ENCODE assay signal across 29 cellular contexts in the genomic region with DNA sequence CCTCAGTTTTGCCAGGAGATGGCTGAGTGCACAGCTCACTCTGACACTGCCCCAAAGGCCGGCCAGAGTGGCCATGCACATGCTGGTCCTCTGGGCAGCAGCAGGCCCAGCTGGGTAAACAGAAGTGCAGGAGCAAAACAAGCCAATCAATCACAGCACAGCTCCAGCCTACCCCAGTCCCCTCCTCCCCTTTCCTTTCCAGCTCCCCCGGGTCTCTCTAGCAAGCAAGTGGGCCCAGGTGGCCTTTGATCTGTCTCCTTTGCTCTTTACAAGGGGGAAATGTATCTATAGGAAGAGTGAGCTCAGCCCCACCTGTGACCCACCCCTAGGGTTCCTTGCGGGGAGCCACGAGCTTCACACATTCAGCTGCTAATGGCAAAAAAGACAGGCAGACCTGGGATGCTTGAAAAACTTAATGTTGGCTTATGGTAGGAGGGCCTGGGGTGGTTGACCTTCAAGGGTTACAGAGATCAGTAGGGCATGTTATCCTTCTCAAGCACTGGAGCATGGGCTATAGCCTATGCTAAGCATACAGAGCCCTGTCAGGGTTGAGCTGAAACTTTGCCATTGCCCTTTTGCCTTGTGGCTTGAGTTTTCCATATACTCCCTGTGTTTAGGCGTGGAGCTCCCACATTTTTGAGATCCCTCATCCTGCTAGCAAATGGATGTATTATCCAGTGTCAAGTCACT. TPM values are rescaled to one million over a fixed set of nuclear protein-coding genes. Genes with fewer than 3 reads are reported as not detected.
DNase-seq lines count a peak whose midpoint lies in the region; ATAC-seq and TF ChIP-seq lines count a peak whose summit lies in the region.
"Had no signal": no experiment of that assay in that cellular context is flagged by ENCODE, and none has a peak within 500 bp of the region (broad histone marks: within the 10 kb centered on the region; RNA-seq: fewer than 3 reads in every experiment).

No MANE protein-coding gene starts in this region.

- H3K36me3 ChIP-seq in H7 (replicated peaks; ENCODE audit: control insufficient read depth, insufficient read depth, low read length) = no peaks in the 10 kb centered on the region
- H3K36me3 ChIP-seq: HAP-1, left lung, ovary, right atrium auricular region had no signal

- intact Hi-C loops in Calu3 (cut with micrococcal nuclease; ENCODE audit: unreplicated experiment) = loop anchor here (5.0 kb wide), 1 partner anchor 44 kb away; no protein-coding TSS in a partner anchor

- ATAC-seq in stimulated activated naive B cell treated with anti-CD40 and anti-IgM and Interleukin-4, amounts not matched to agents 10 μg/mL and 1 μg/mL and 100 μg/mL, for 72 hours (replicated peaks) = no peak
- no peak for ATAC-seq in GM21447 (IDR thresholded peaks at IDR 0.05; ENCODE audit: unreplicated experiment)
- ATAC-seq: activated CD4-positive, alpha-beta T cell treated with anti-CD3 and anti-CD28 coated beads for 36 hours; esophagus mucosa; foreskin keratinocyte; left lung; SK-N-SH treated with all-trans-retinoic acid at 6 μM for 48 hours had no signal

- H3K9me3 Mint-ChIP-seq in nephron (peaks cover 19% of the 10 kb centered on the region), Calu3 (ENCODE audit: low read depth, unreplicated experiment) (no peaks in the 10 kb centered on the region)
- H3K9me3 Mint-ChIP-seq in stimulated activated naive B cell treated with anti-CD40 and anti-IgM and Interleukin-4, amounts not matched to agents 10 μg/mL and 1 μg/mL and 100 μg/mL, for 72 hours = no peaks in the 10 kb centered on the region
- H3K9me3 Mint-ChIP-seq: immature natural killer cell; stimulated activated naive CD8-positive, alpha-beta T cell treated with anti-CD3 and anti-CD28 coated beads, Interleukin-15, Interleukin-2, amounts not matched to agents 100 ng/mL and 50 ng/mL, for 24 hours had no signal

- CTCF ChIA-PET in Calu3 (lab: Charles Lee) = no interaction called here

- no TSS peak for BruUV-seq in Calu3 (replicated peaks; lab: Mats Ljungman, UMichigan)

- H3K4me3 ChIP-seq in H7 (ENCODE audit: insufficient read depth, low read depth, low read length) = no peak overlapping the region
- H3K4me3 ChIP-seq: HAP-1, left lung, ovary, right atrium auricular region had no signal

- no peaks in the 10 kb centered on the region for H3K27me3 ChIP-seq in H7 (ENCODE audit: control insufficient read depth, insufficient read depth, low read length)
- H3K27me3 ChIP-seq: foreskin keratinocyte, left lung, ovary, right atrium auricular region had no signal

- H3K4me1 Mint-ChIP-seq in nephron (peaks cover 63% of the 10 kb centered on the region), Calu3 (ENCODE audit: low read depth, unreplicated experiment) (peaks cover 10% of the 10 kb centered on the region)
- H3K4me1 Mint-ChIP-seq in stimulated activated naive B cell treated with anti-CD40 and anti-IgM and Interleukin-4, amounts not matched to agents 10 μg/mL and 1 μg/mL and 100 μg/mL, for 72 hours = no peaks in the 10 kb centered on the region
- H3K4me1 Mint-ChIP-seq: naive B cell had no signal

- H3K27ac Mint-ChIP-seq in nephron (peak overlapping the region; percentile 65 to 95 (median 85)), Calu3 (ENCODE audit: unreplicated experiment) (no peak overlapping the region)
- no peak overlapping the region for H3K27ac Mint-ChIP-seq in stimulated activated naive B cell treated with anti-CD40 and anti-IgM and Interleukin-4, amounts not matched to agents 10 μg/mL and 1 μg/mL and 100 μg/mL, for 72 hours
- H3K27ac Mint-ChIP-seq: activated CD4-positive, alpha-beta T cell treated with anti-CD3 and anti-CD28 coated beads for 36 hours; stimulated activated naive CD8-positive, alpha-beta T cell treated with anti-CD3 and anti-CD28 coated beads, Interleukin-15, Interleukin-2, amounts not matched to agents 100 ng/mL and 50 ng/mL, for 24 hours had no signal

- H3K27me3 Mint-ChIP-seq in nephron (ENCODE audit: low read depth) = no peaks in the 10 kb centered on the region
- peaks cover 0 to 11% of the 10 kb centered on the region in 2 donors for H3K27me3 Mint-ChIP-seq in stimulated activated naive B cell treated with anti-CD40 and anti-IgM and Interleukin-4, amounts not matched to agents 10 μg/mL and 1 μg/mL and 100 μg/mL, for 72 hours
- H3K27me3 Mint-ChIP-seq in Calu3 (ENCODE audit: unreplicated experiment) = peaks cover 7% of the 10 kb centered on the region

- TF ChIP-seq CTCF in nephron (IDR thresholded peaks at IDR 0.05; ENCODE audit: unreplicated experiment in 3 of 3) = no peak
- no peak for TF ChIP-seq CTCF in Calu3 (IDR thresholded peaks at IDR 0.05; ENCODE audit: unreplicated experiment)

- H3K36me3 Mint-ChIP-seq in nephron (ENCODE audit: low read depth) (no peaks in the 10 kb centered on the region), Calu3 (ENCODE audit: insufficient read depth, unreplicated experiment) (peaks cover 4% of the 10 kb centered on the region)
- H3K36me3 Mint-ChIP-seq in stimulated activated naive B cell treated with anti-CD40 and anti-IgM and Interleukin-4, amounts not matched to agents 10 μg/mL and 1 μg/mL and 100 μg/mL, for 72 hours = no peaks in the 10 kb centered on the region
- H3K36me3 Mint-ChIP-seq: brain, immature natural killer cell, naive B cell had no signal

- DNase-seq in COLO668 (lab: John Stamatoyannopoulos, UW; ENCODE audit: unreplicated experiment) = peak; percentile 24
- peak; percentile 40 for DNase-seq in H7
- peak; percentile 64 to 78 for DNase-seq in SHP77 (lab: John Stamatoyannopoulos, UW)
- DNase-seq in stimulated activated naive B cell treated with anti-CD40 and anti-IgM and Interleukin-4, amounts not matched to agents 10 μg/mL and 1 μg/mL and 100 μg/mL, for 72 hours = no peak
- DNase-seq in stimulated activated naive CD4-positive, alpha-beta T cell (lab: John Stamatoyannopoulos, UW) = no peak
- DNase-seq in Calu3 = no peak
- DNase-seq: activated CD4-positive, alpha-beta T cell treated with anti-CD3 and anti-CD28 coated beads for 36 hours; activated gamma-delta T cell treated with Interleukin-2 at 50 U/mL for 16 hours; activated T-cell treated with anti-CD3 and anti-CD28 coated beads, Interleukin-2, amount 50 U/mL, for 1 hour; effector CD8-positive, alpha-beta T cell; foreskin keratinocyte; immature natural killer cell; left lung; naive B cell; NCI-H2081 treated with DMSO at 0.1 percent for 48 hours; NCI-H524; ovary; RPMI8226; stimulated activated CD4-positive, alpha-beta T cell treated with anti-CD3 and anti-CD28 coated beads, Interleukin-4, amount 100 ng/mL, for 4 hours; T-helper 2 cell had no signal

- H3K4me3 Mint-ChIP-seq in nephron (no peak overlapping the region), Calu3 (ENCODE audit: low read depth, unreplicated experiment) (no peak overlapping the region)
- no peak overlapping the region for H3K4me3 Mint-ChIP-seq in stimulated activated naive B cell treated with anti-CD40 and anti-IgM and Interleukin-4, amounts not matched to agents 10 μg/mL and 1 μg/mL and 100 μg/mL, for 72 hours
- H3K4me3 Mint-ChIP-seq: activated CD4-positive, alpha-beta T cell treated with anti-CD3 and anti-CD28 coated beads for 36 hours; brain; stimulated activated naive CD8-positive, alpha-beta T cell treated with anti-CD3 and anti-CD28 coated beads, Interleukin-15, Interleukin-2, amounts not matched to agents 100 ng/mL and 50 ng/mL, for 24 hours had no signal

RNA-seq across cellular contexts. Expression of a gene that starts 57.8 kb away (rescaled TPM):
- total RNA-seq in H7 (2014; rRNA removed; shearing (Covaris generic)) = 0.76 and 1.4 TPM in 2 replicates
- not detected in 2 replicates for total RNA-seq in Calu3 (2022)
- total RNA-seq: esophagus mucosa, left lung, mesenteric fat pad, right atrium auricular region had no signal

Comparison
In these comparisons a context has a peak if more than half of its experiments do, and no peak if none do; other contexts are left out.
1. DNase-seq: peak in COLO668 (single experiment), H7 (single experiment) and SHP77 (2 of 2); none in stimulated activated naive B cell treated with anti-CD40 and anti-IgM and Interleukin-4, amounts not matched to agents 10 μg/mL and 1 μg/mL and 100 μg/mL, for 72 hours (single experiment), stimulated activated naive CD4-positive, alpha-beta T cell (0 of 6) and Calu3 (single experiment).
2. H3K27ac Mint-ChIP-seq: peak in nephron (3 of 3); none in stimulated activated naive B cell treated with anti-CD40 and anti-IgM and Interleukin-4, amounts not matched to agents 10 μg/mL and 1 μg/mL and 100 μg/mL, for 72 hours (single experiment) and Calu3 (single experiment).